In the genomic region with DNA sequence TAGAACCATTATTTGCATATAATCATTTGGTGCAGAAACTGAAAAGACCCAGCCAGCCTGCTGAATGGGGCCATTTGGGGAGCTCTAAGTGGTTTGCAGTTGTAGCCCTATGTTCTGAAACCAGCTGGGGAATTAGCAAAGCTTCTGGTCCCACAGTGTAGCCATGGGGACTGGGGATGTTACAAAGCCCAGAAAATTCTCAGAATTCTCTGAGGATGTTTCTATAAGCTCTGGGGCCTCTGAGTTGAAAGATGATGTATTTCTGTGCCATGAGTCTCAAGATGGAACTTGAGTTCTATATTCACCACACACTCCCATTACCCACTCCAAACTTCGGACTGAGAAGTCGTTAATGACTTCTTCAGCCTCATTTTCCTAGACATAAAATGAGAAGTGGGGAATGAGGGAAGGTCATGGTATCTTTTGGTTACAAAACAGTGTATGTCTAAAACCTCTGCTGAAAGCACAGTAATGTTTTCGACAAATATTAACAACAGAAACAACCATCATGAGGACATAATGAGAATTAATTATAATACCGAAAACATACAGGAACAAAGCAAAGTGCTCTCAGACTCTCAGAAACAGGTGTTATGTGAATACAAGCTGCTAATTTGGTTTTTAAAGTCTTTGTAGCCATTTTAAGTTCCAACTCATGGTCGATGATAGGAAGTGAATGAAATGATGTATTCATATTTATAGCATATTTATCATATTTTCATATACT, we compare ENCODE assay signal across 15 cellular contexts.
DNase-seq lines count a peak whose midpoint lies in the region; ATAC-seq, FAIRE-seq and TF ChIP-seq lines count a peak whose summit lies in the region.
"Had no signal": no experiment of that assay in that cellular context is flagged by ENCODE, and none has a peak within 500 bp of the region (broad histone marks: within the 10 kb centered on the region; RNA-seq: fewer than 3 reads in every experiment).

No MANE protein-coding gene starts in this region.

- H3K4me3 Mint-ChIP-seq in CD14-positive monocyte, result no peak overlapping the region
- H3K4me3 Mint-ChIP-seq: WTC11 had no signal

- peaks cover 0 to 3% (median 0%) of the 10 kb centered on the region in 7 donors for H3K9me3 Mint-ChIP-seq in CD14-positive monocyte
- H3K9me3 Mint-ChIP-seq: WTC11 had no signal

- TF ChIP-seq CTCF in GM20000 (IDR thresholded peaks at IDR 0.05; ENCODE audit: extremely low read depth, missing control alignments) (no peak), CD14-positive monocyte (IDR thresholded peaks at IDR 0.05) (no peak)

- H3K9me3 ChIP-seq in SJCRH30 (replicated peaks), result no peaks in the 10 kb centered on the region

- DNase-seq in GM18507 (ENCODE audit: extremely low spot score, insufficient read length, low read depth), result no peak
- DNase-seq in GM20000 (ENCODE audit: low spot score), result peak; percentile 47
- DNase-seq in CD14-positive monocyte (ENCODE audit: low spot score), result no peak
- DNase-seq in SJCRH30, result no peak
- no peak for DNase-seq in caudate nucleus (lab: John Stamatoyannopoulos, UW)
- no peak for DNase-seq in activated naive CD4-positive, alpha-beta T cell treated with Interleukin-2 at 50 U/mL for 16 hours
- DNase-seq: AML-193, brain microvascular endothelial cell, H7, KBM-7, NCI-H2227 treated with DMSO at 0.1 percent for 48 hours, SHP77 had no signal

- peaks cover 24% of the 10 kb centered on the region for H3K4me1 Mint-ChIP-seq in CD14-positive monocyte

- ATAC-seq in HG02885 (IDR thresholded peaks at IDR 0.05; ENCODE audit: poor library complexity, unreplicated experiment) (peak; percentile 85), HG03521 (IDR thresholded peaks at IDR 0.05; ENCODE audit: unreplicated experiment) (peak; percentile 83)
- ATAC-seq: WTC11 had no signal

- no peaks in the 10 kb centered on the region for H3K36me3 ChIP-seq in SJCRH30
- H3K36me3 ChIP-seq: brain microvascular endothelial cell had no signal

- intact Hi-C loops in CD14-positive monocyte (cut with micrococcal nuclease), result no loop called here

- no peaks in the 10 kb centered on the region for H3K27me3 ChIP-seq in SJCRH30
- H3K27me3 ChIP-seq: brain microvascular endothelial cell had no signal

- peaks cover 8 to 13% of the 10 kb centered on the region in 2 donors for H3K36me3 Mint-ChIP-seq in CD14-positive monocyte
- H3K36me3 Mint-ChIP-seq: WTC11 had no signal

- FAIRE-seq in GM18507 (lab: Jason Lieb, UNC), result peak; percentile 54

- H3K4me3 ChIP-seq in SJCRH30, result no peak overlapping the region

- H3K27me3 Mint-ChIP-seq in CD14-positive monocyte (ENCODE audit: low read depth in 3 of 3), result peaks cover 0 to 1% (median 0%) of the 10 kb centered on the region in 3 donors

- H3K27ac ChIP-seq in SJCRH30 (no peak overlapping the region), caudate nucleus (ENCODE audit: low read depth, low read length) (no peak overlapping the region)
- H3K27ac ChIP-seq: brain microvascular endothelial cell had no signal

- H3K27ac Mint-ChIP-seq in CD14-positive monocyte, result no peak overlapping the region
- H3K27ac Mint-ChIP-seq: WTC11 had no signal

- no peaks in the 10 kb centered on the region for H3K4me1 ChIP-seq in SJCRH30
